In the genomic region with DNA sequence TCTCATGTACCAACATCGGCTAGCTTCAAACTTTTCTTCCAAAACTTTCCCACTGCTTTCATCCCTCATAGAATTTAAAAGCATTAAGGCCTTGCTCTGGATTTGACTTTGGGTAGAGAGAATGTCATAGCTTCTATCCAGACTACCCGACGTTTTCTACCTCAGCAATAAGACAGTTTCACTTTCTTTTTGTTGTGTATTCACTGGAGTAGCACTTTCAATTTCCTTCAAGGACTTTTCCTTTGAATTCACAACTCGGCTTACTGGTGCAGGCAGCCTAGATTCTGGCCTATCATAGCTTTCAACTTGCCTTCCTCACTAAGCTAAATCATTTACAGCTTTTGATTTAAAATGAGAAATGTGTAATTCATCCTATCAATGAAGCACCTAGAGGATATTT, we compare ENCODE assay signal across 9 cellular contexts.
DNase-seq lines count a peak whose midpoint lies in the region; ATAC-seq and TF ChIP-seq lines count a peak whose summit lies in the region.
"Had no signal": no experiment of that assay in that cellular context is flagged by ENCODE, and none has a peak within 500 bp of the region (broad histone marks: within the 10 kb centered on the region; RNA-seq: fewer than 3 reads in every experiment).

No MANE protein-coding gene starts in this region.

- H3K36me3 Mint-ChIP-seq in activated T-cell treated with anti-CD3 and anti-CD28 coated beads, Interleukin-2, amount 50 U/mL, for 24 hours (ENCODE audit: low read depth), result no peaks in the 10 kb centered on the region

- TF ChIP-seq CTCF in heart right ventricle (IDR thresholded peaks at IDR 0.05) (no peak), transverse colon (IDR thresholded peaks at IDR 0.05) (no peak), smooth muscle cell (IDR thresholded peaks at IDR 0.05; ENCODE audit: borderline replicate concordance, insufficient read depth, poor library complexity, severe bottlenecking) (no peak)

- in situ Hi-C loops in transverse colon (cut with MboI; ENCODE audit: low pct_ligation_motif_present in 1 of 4, low pct_unique_long_range_greater_than_20kb in 1 of 4, low sequenced_read_pairs in 3 of 4), result no loop called here

- H3K4me3 Mint-ChIP-seq in activated T-cell treated with anti-CD3 and anti-CD28 coated beads, Interleukin-2, amount 50 U/mL, for 24 hours, result peak overlapping the region; percentile 63
- H3K4me3 Mint-ChIP-seq: neural crest cell had no signal

- H3K9ac ChIP-seq in smooth muscle cell (ENCODE audit: low read depth), result no peak overlapping the region

- no peak for DNase-seq in activated T-cell treated with anti-CD3 and anti-CD28 coated beads, Interleukin-2, amount 50 U/mL, for 24 hours
- no peak for DNase-seq in activated T-cell treated with anti-CD3 and anti-CD28 coated beads, Interleukin-2, amount 50 U/mL, for 48 hours
- peak; percentile 12 for DNase-seq in RKO (ENCODE audit: low spot score)
- DNase-seq in heart right ventricle, result no peak
- DNase-seq in transverse colon, result no peak
- DNase-seq in smooth muscle cell (lab: John Stamatoyannopoulos, UW; ENCODE audit: unreplicated experiment), result no peak

- H3K27ac ChIP-seq in heart right ventricle (peak overlapping the region in 8 of 10 donors; percentile 15 to 64 (median 32)), transverse colon (peak overlapping the region; percentile 29 to 49 (median 44)), smooth muscle cell (ENCODE audit: low read depth) (no peak overlapping the region)

- TF ChIP-seq EP300 in transverse colon (IDR thresholded peaks at IDR 0.05; ENCODE audit: low read depth), result no peak

- H3K4me3 ChIP-seq in heart right ventricle, result peak overlapping the region in 7 of 10 donors; percentile 17 to 50 (median 42)
- H3K4me3 ChIP-seq in transverse colon, result peak overlapping the region in 2 of 4 donors; percentile 13 to 46
- no peak overlapping the region for H3K4me3 ChIP-seq in smooth muscle cell

- ATAC-seq in heart right ventricle, result peak in 5 of 8 donors; percentile 25 to 75 (median 49)
- no peak for ATAC-seq in HG02759 (IDR thresholded peaks at IDR 0.05; ENCODE audit: unreplicated experiment)
- no peak for ATAC-seq in HG03439 (IDR thresholded peaks at IDR 0.05; ENCODE audit: unreplicated experiment)

- H3K4me1 ChIP-seq in heart right ventricle (peaks cover 0 to 5% (median 0%) of the 10 kb centered on the region in 9 donors), transverse colon (peaks cover 0 to 4% (median 0%) of the 10 kb centered on the region in 4 donors), smooth muscle cell (ENCODE audit: low read depth) (no peaks in the 10 kb centered on the region)

- H3K27ac Mint-ChIP-seq in activated T-cell treated with anti-CD3 and anti-CD28 coated beads, Interleukin-2, amount 50 U/mL, for 24 hours, result peak overlapping the region; percentile 3

- H3K27me3 ChIP-seq in heart right ventricle (no peaks in the 10 kb centered on the region), transverse colon (no peaks in the 10 kb centered on the region), smooth muscle cell (ENCODE audit: low read depth) (no peaks in the 10 kb centered on the region)

- H2AFZ ChIP-seq in smooth muscle cell (ENCODE audit: low read depth), result no peak overlapping the region

- no peaks in the 10 kb centered on the region for H3F3A ChIP-seq in smooth muscle cell (ENCODE audit: low read depth)

- H3K36me3 ChIP-seq in heart right ventricle, result no peaks in the 10 kb centered on the region
- H3K36me3 ChIP-seq in transverse colon, result no peaks in the 10 kb centered on the region
- no peaks in the 10 kb centered on the region for H3K36me3 ChIP-seq in smooth muscle cell (ENCODE audit: low read depth)

- WGBS in heart right ventricle, 2 donors, result 55 to 66% methylated on average over 4 of the region's 4 CpGs
- 25 to 26% methylated on average over 4 of the region's 4 CpGs for WGBS in transverse colon (ENCODE audit: low coverage in 1 of 2), 2 donors
- 88% methylated on average over 4 of the region's 4 CpGs for WGBS in smooth muscle cell (ENCODE audit: low lambda C conversion rate)

- no peak overlapping the region for H3K4me2 ChIP-seq in smooth muscle cell

- no peak for TF ChIP-seq POLR2A in transverse colon (IDR thresholded peaks at IDR 0.05)

- H3K27me3 Mint-ChIP-seq in activated T-cell treated with anti-CD3 and anti-CD28 coated beads, Interleukin-2, amount 50 U/mL, for 24 hours, result no peaks in the 10 kb centered on the region

- H4K20me1 ChIP-seq in smooth muscle cell (ENCODE audit: low read depth), result no peaks in the 10 kb centered on the region

- no peaks in the 10 kb centered on the region for H3K79me2 ChIP-seq in smooth muscle cell (ENCODE audit: low read depth)

- peaks cover 13% of the 10 kb centered on the region for H3K4me1 Mint-ChIP-seq in activated T-cell treated with anti-CD3 and anti-CD28 coated beads, Interleukin-2, amount 50 U/mL, for 24 hours (ENCODE audit: low read depth)
- H3K4me1 Mint-ChIP-seq: neural crest cell had no signal

- no peaks in the 10 kb centered on the region for H3K9me3 Mint-ChIP-seq in activated T-cell treated with anti-CD3 and anti-CD28 coated beads, Interleukin-2, amount 50 U/mL, for 24 hours
- H3K9me3 Mint-ChIP-seq: neural crest cell had no signal

- intact Hi-C loops in heart right ventricle (cut with DNase I) (no loop called here), transverse colon (cut with DNase I; ENCODE audit: low total_unique reads) (no loop called here)

- H3K9me3 ChIP-seq in heart right ventricle (peaks cover 0 to 6% (median 0%) of the 10 kb centered on the region in 11 donors), transverse colon (no peaks in the 10 kb centered on the region), smooth muscle cell (replicated peaks; ENCODE audit: low read depth) (no peaks in the 10 kb centered on the region)

Comparison
In these comparisons a context has a peak if more than half of its experiments do, and no peak if none do; other contexts are left out.
1. ATAC-seq: peak in heart right ventricle (5 of 8); none in HG02759 (single experiment) and HG03439 (single experiment).